10 cellular contexts compared by ENCODE assay signal in genomic region chr2:54054271-54054670, GRCh38.
A peak's percentile ranks its signal among the peaks of the same experiment; 100 is the strongest.
DNase-seq lines count a peak whose midpoint lies in the region; ATAC-seq and TF ChIP-seq lines count a peak whose summit lies in the region.
"Had no signal": no experiment of that assay in that cellular context is flagged by ENCODE, and none has a peak within 500 bp of the region (broad histone marks: within the 10 kb centered on the region; RNA-seq: fewer than 3 reads in every experiment).

No MANE protein-coding gene starts in this region.

- H3K27me3 Mint-ChIP-seq in CD8-positive, alpha-beta T cell (ENCODE audit: low read depth) = no peaks in the 10 kb centered on the region
- no peaks in the 10 kb centered on the region for H3K27me3 Mint-ChIP-seq in activated naive CD8-positive, alpha-beta T cell treated with anti-CD3 and anti-CD28 coated beads, Interleukin-2, amount 50 U/mL, for 24 hours

- no peaks in the 10 kb centered on the region for H3K9me3 ChIP-seq in CD8-positive, alpha-beta T cell (ENCODE audit: low read length)
- peaks cover 0 to 17% (median 0%) of the 10 kb centered on the region in 4 donors for H3K9me3 ChIP-seq in tibial nerve

- intact Hi-C loops in CD8-positive, alpha-beta T cell (cut with DNase I, micrococcal nuclease) = no loop called here
- intact Hi-C loops in lower leg skin (cut with DNase I; ENCODE audit: low total_unique reads) = no loop called here

- H3K27ac Mint-ChIP-seq in CD8-positive, alpha-beta T cell = peak overlapping the region; percentile 88
- H3K27ac Mint-ChIP-seq in activated naive CD8-positive, alpha-beta T cell treated with anti-CD3 and anti-CD28 coated beads, Interleukin-2, amount 50 U/mL, for 24 hours = peak overlapping the region; percentile 59

- POLR2A ChIA-PET in CD8-positive, alpha-beta T cell (lab: Charles Lee) = interaction anchor here (0.7 to 1.4 kb wide), 2 partner anchors 84 to 152 kb away, joined by 3 read pairs; partner anchors contain the start of gene PSME4

- 58 to 62% methylated on average over 3 of the region's 3 CpGs for WGBS in tibial nerve, 2 donors
- WGBS in lower leg skin, 2 donors = 59 to 72% methylated on average over 3 of the region's 3 CpGs

- peaks cover 5% of the 10 kb centered on the region for H3K9me3 Mint-ChIP-seq in CD8-positive, alpha-beta T cell
- no peaks in the 10 kb centered on the region for H3K9me3 Mint-ChIP-seq in activated naive CD8-positive, alpha-beta T cell treated with anti-CD3 and anti-CD28 coated beads, Interleukin-2, amount 50 U/mL, for 24 hours

- no peak for DNase-seq in CD8-positive, alpha-beta T cell
- DNase-seq in activated naive CD8-positive, alpha-beta T cell treated with anti-CD3 and anti-CD28 coated beads, Interleukin-2, amount 50 U/mL, for 24 hours = no peak
- DNase-seq in NCI-H524 (lab: John Stamatoyannopoulos, UW) (no peak), tibial nerve (ENCODE audit: low spot score in 2 of 2) (no peak), lower leg skin (ENCODE audit: low spot score in 2 of 2) (no peak), DMS 273 (lab: John Stamatoyannopoulos, UW; ENCODE audit: unreplicated experiment) (no peak)
- DNase-seq: left cardiac atrium; stimulated activated CD4-positive, alpha-beta T cell treated with anti-CD3 and anti-CD28 coated beads, Interleukin-4, amount 100 ng/mL, for 1 hour had no signal

- no peaks in the 10 kb centered on the region for H3K36me3 ChIP-seq in CD8-positive, alpha-beta T cell (ENCODE audit: insufficient read depth, low read length)
- peaks cover 0 to 50% (median 0%) of the 10 kb centered on the region in 3 donors for H3K36me3 ChIP-seq in tibial nerve

- H3K4me1 Mint-ChIP-seq in CD8-positive, alpha-beta T cell (ENCODE audit: low read depth) = peaks cover 14% of the 10 kb centered on the region
- peaks cover 28% of the 10 kb centered on the region for H3K4me1 Mint-ChIP-seq in activated naive CD8-positive, alpha-beta T cell treated with anti-CD3 and anti-CD28 coated beads, Interleukin-2, amount 50 U/mL, for 24 hours

- TF ChIP-seq POLR2A in tibial nerve (IDR thresholded peaks at IDR 0.05) = no peak
- no peak for TF ChIP-seq POLR2A in lower leg skin (IDR thresholded peaks at IDR 0.05)

- H3K4me3 Mint-ChIP-seq in CD8-positive, alpha-beta T cell = peak overlapping the region; percentile 44
- H3K4me3 Mint-ChIP-seq in activated naive CD8-positive, alpha-beta T cell treated with anti-CD3 and anti-CD28 coated beads, Interleukin-2, amount 50 U/mL, for 24 hours = peak overlapping the region; percentile 18

- CTCF ChIA-PET in CD8-positive, alpha-beta T cell (lab: Charles Lee) = interaction anchor here (1.5 kb wide), 1 partner anchor 112 kb away, joined by 3 read pairs; no protein-coding TSS in a partner anchor

- no peak for ATAC-seq in CD8-positive, alpha-beta T cell
- ATAC-seq in GM19438 (IDR thresholded peaks at IDR 0.05; ENCODE audit: low read depth, unreplicated experiment) (peak; percentile 63), HG03097 (IDR thresholded peaks at IDR 0.05; ENCODE audit: low FRiP score, unreplicated experiment) (peak; percentile 63)
- ATAC-seq in activated naive CD8-positive, alpha-beta T cell treated with anti-CD3 and anti-CD28 coated beads, Interleukin-2, amount 50 U/mL, for 24 hours = peak; percentile 29
- ATAC-seq: left cardiac atrium had no signal

- H3K4me3 ChIP-seq in CD8-positive, alpha-beta T cell (ENCODE audit: low read depth, low read length) = no peak overlapping the region
- no peak overlapping the region for H3K4me3 ChIP-seq in tibial nerve
- no peak overlapping the region for H3K4me3 ChIP-seq in lower leg skin (ENCODE audit: low read depth, poor library complexity, severe bottlenecking)

- TF ChIP-seq EP300 in tibial nerve (IDR thresholded peaks at IDR 0.05) = no peak

- H3K27me3 ChIP-seq in CD8-positive, alpha-beta T cell (ENCODE audit: insufficient read depth, low read length) = no peaks in the 10 kb centered on the region
- no peaks in the 10 kb centered on the region for H3K27me3 ChIP-seq in tibial nerve

- no peak for TF ChIP-seq CTCF in CD8-positive, alpha-beta T cell (IDR thresholded peaks at IDR 0.05)
- TF ChIP-seq CTCF in tibial nerve (IDR thresholded peaks at IDR 0.05) = no peak
- no peak for TF ChIP-seq CTCF in lower leg skin (IDR thresholded peaks at IDR 0.05)

- peaks cover 17% of the 10 kb centered on the region for H3K4me1 ChIP-seq in CD8-positive, alpha-beta T cell (ENCODE audit: insufficient read depth, low read length)
- no peaks in the 10 kb centered on the region for H3K4me1 ChIP-seq in tibial nerve

- peaks cover 35% of the 10 kb centered on the region for H3K36me3 Mint-ChIP-seq in CD8-positive, alpha-beta T cell
- peaks cover 2% of the 10 kb centered on the region for H3K36me3 Mint-ChIP-seq in activated naive CD8-positive, alpha-beta T cell treated with anti-CD3 and anti-CD28 coated beads, Interleukin-2, amount 50 U/mL, for 24 hours (ENCODE audit: low read depth)

- no peak overlapping the region for H3K27ac ChIP-seq in CD8-positive, alpha-beta T cell (ENCODE audit: low read depth, low read length)
- H3K27ac ChIP-seq in tibial nerve = no peak overlapping the region
